ENCODE assay signal across 18 cellular contexts in the genomic region with DNA sequence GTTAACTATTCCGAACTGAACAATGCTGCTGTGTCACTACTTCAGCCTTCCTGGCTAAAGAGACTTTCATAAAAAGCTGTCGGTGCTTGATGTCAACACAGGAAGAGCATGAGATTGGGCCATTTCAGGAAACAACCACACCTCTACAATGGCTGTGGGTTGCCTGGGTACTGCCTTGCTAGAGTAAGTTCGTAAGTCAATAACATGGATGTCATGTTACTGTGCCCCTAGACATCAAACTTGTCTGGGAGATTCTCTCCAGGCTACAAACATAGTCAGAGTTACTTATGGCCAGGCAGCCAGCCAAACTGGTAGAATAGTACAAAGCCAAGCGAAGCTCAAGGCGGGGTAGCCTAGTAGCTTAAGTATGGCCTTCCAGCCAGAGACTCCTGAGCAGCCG. TPM values are rescaled to one million over a fixed set of nuclear protein-coding genes. Genes with fewer than 3 reads are reported as not detected.
A peak's percentile ranks its signal among the peaks of the same experiment; 100 is the strongest.
DNase-seq lines count a peak whose midpoint lies in the region; ATAC-seq and FAIRE-seq lines count a peak whose summit lies in the region.
"Had no signal": no experiment of that assay in that cellular context is flagged by ENCODE, and none has a peak within 500 bp of the region (broad histone marks: within the 10 kb centered on the region; RNA-seq: fewer than 3 reads in every experiment).

No MANE protein-coding gene starts in this region.

- no peaks in the 10 kb centered on the region for H3K9me3 ChIP-seq in small intestine (ENCODE audit: control insufficient read depth, low read depth)
- H3K9me3 ChIP-seq: Caco-2, right lobe of liver had no signal

- POLR2A ChIA-PET in activated CD4-positive, alpha-beta T cell treated with anti-CD3 and anti-CD28 coated beads for 36 hours (lab: Charles Lee), result interaction anchor here (0.6 kb wide), 1 partner anchor 12 kb away, joined by 3 read pairs; no protein-coding TSS in a partner anchor

- no peaks in the 10 kb centered on the region for H3K27me3 Mint-ChIP-seq in activated CD4-positive, alpha-beta T cell treated with anti-CD3 and anti-CD28 coated beads, Interleukin-2, amount 10 ng/mL, durations not matched to agents 24 days and 14 days
- H3K27me3 Mint-ChIP-seq in activated CD4-positive, alpha-beta T cell treated with anti-CD3 and anti-CD28 coated beads for 36 hours, result no peaks in the 10 kb centered on the region
- H3K27me3 Mint-ChIP-seq: naive B cell had no signal

- CTCF ChIA-PET in activated CD4-positive, alpha-beta T cell treated with anti-CD3 and anti-CD28 coated beads for 36 hours (lab: Charles Lee), result interaction anchor here (0.6 kb wide), 1 partner anchor 169 kb away, joined by 4 read pairs; no protein-coding TSS in a partner anchor

- WGBS in small intestine, 3 donors, result 79 to 89% (median 87%) methylated on average over 6 of the region's 6 CpGs

- H3K4me1 Mint-ChIP-seq in activated CD4-positive, alpha-beta T cell treated with anti-CD3 and anti-CD28 coated beads, Interleukin-2, amount 10 ng/mL, durations not matched to agents 24 days and 14 days, result peaks cover 51% of the 10 kb centered on the region
- peaks cover 60% of the 10 kb centered on the region for H3K4me1 Mint-ChIP-seq in activated CD4-positive, alpha-beta T cell treated with anti-CD3 and anti-CD28 coated beads for 36 hours

- no peak for ATAC-seq in activated CD4-positive, alpha-beta T cell treated with anti-CD3 and anti-CD28 coated beads for 36 hours
- ATAC-seq in activated naive CD4-positive, alpha-beta T cell treated with anti-CD3 and anti-CD28 coated beads, Interleukin-2, amount 50 U/mL, for 72 hours, result no peak
- peak; percentile 30 for ATAC-seq in left ventricle myocardium superior
- no peak for ATAC-seq in HG03354 (IDR thresholded peaks at IDR 0.05; ENCODE audit: poor library complexity, severe bottlenecking, unreplicated experiment)
- ATAC-seq in HG03342 (IDR thresholded peaks at IDR 0.05; ENCODE audit: unreplicated experiment), result no peak

- peak overlapping the region; percentile 39 to 55 for H3K27ac ChIP-seq in small intestine (ENCODE audit: low read depth in 1 of 2, low read length in 1 of 2)
- H3K27ac ChIP-seq: right lobe of liver had no signal

- H3K4me3 Mint-ChIP-seq in activated CD4-positive, alpha-beta T cell treated with anti-CD3 and anti-CD28 coated beads, Interleukin-2, amount 10 ng/mL, durations not matched to agents 24 days and 14 days, result peak overlapping the region; percentile 2
- H3K4me3 Mint-ChIP-seq in activated CD4-positive, alpha-beta T cell treated with anti-CD3 and anti-CD28 coated beads for 36 hours, result no peak overlapping the region
- H3K4me3 Mint-ChIP-seq: naive B cell had no signal

- H3K27ac Mint-ChIP-seq in activated CD4-positive, alpha-beta T cell treated with anti-CD3 and anti-CD28 coated beads, Interleukin-2, amount 10 ng/mL, durations not matched to agents 24 days and 14 days, result no peak overlapping the region
- no peak overlapping the region for H3K27ac Mint-ChIP-seq in activated CD4-positive, alpha-beta T cell treated with anti-CD3 and anti-CD28 coated beads for 36 hours
- H3K27ac Mint-ChIP-seq in activated naive CD4-positive, alpha-beta T cell treated with anti-CD3 and anti-CD28 coated beads, Interleukin-2, amount 50 U/mL, for 72 hours, result peak overlapping the region; percentile 11 to 77

- no peak overlapping the region for H3K4me3 ChIP-seq in small intestine (ENCODE audit: low read depth in 1 of 2, low read length in 2 of 2)
- H3K4me3 ChIP-seq: right lobe of liver had no signal

- peaks cover 21 to 29% of the 10 kb centered on the region in 2 donors for H3K4me1 ChIP-seq in small intestine (ENCODE audit: control insufficient read depth in 2 of 2, insufficient read depth in 1 of 2, low read depth in 1 of 2, low read length in 1 of 2)

- FAIRE-seq in small intestine (lab: Jason Lieb, UNC), result no peak
- FAIRE-seq: astrocyte, kidney had no signal

- DNase-seq in activated CD4-positive, alpha-beta T cell treated with anti-CD3 and anti-CD28 coated beads, Interleukin-2, amount 10 ng/mL, durations not matched to agents 24 days and 14 days, result no peak
- DNase-seq in activated CD4-positive, alpha-beta T cell treated with anti-CD3 and anti-CD28 coated beads for 36 hours, result no peak
- DNase-seq in activated naive CD4-positive, alpha-beta T cell treated with anti-CD3 and anti-CD28 coated beads, Interleukin-2, amount 50 U/mL, for 72 hours (ENCODE audit: low spot score in 2 of 2), result no peak
- no peak for DNase-seq in left ventricle myocardium superior
- DNase-seq in small intestine, result no peak
- no peak for DNase-seq in amniotic stem cell (lab: John Stamatoyannopoulos, UW)
- DNase-seq: activated CD8-positive, alpha-beta memory T cell treated with anti-CD3 and anti-CD28 coated beads, Interleukin-2, amount 50 U/mL, for 48 hours; Caco-2; H7; kidney; naive B cell; NCI-H187 treated with DMSO at 0.1 percent for 48 hours; NCI-H774; right lobe of liver; SHP77 treated with DMSO at 0.1 percent for 48 hours had no signal

- no peaks in the 10 kb centered on the region for H3K9me3 Mint-ChIP-seq in activated CD4-positive, alpha-beta T cell treated with anti-CD3 and anti-CD28 coated beads, Interleukin-2, amount 10 ng/mL, durations not matched to agents 24 days and 14 days
- H3K9me3 Mint-ChIP-seq in activated CD4-positive, alpha-beta T cell treated with anti-CD3 and anti-CD28 coated beads for 36 hours (ENCODE audit: low read depth), result no peaks in the 10 kb centered on the region
- H3K9me3 Mint-ChIP-seq in activated naive CD4-positive, alpha-beta T cell treated with anti-CD3 and anti-CD28 coated beads, Interleukin-2, amount 50 U/mL, for 72 hours, result no peaks in the 10 kb centered on the region
- H3K9me3 Mint-ChIP-seq: naive B cell had no signal

- intact Hi-C loops in activated CD4-positive, alpha-beta T cell treated with anti-CD3 and anti-CD28 coated beads, Interleukin-2, amount 10 ng/mL, durations not matched to agents 24 days and 14 days (cut with micrococcal nuclease), result no loop called here
- intact Hi-C loops in activated CD4-positive, alpha-beta T cell treated with anti-CD3 and anti-CD28 coated beads for 36 hours (cut with DNase I, micrococcal nuclease), result no loop called here
- intact Hi-C loops in left ventricle myocardium superior (cut with micrococcal nuclease), result no loop called here

- peaks cover 2 to 26% of the 10 kb centered on the region in 2 donors for H3K36me3 ChIP-seq in small intestine (ENCODE audit: control insufficient read depth in 2 of 2, insufficient read depth in 2 of 2, low read length in 2 of 2)

- peaks cover 71% of the 10 kb centered on the region for H3K36me3 Mint-ChIP-seq in activated CD4-positive, alpha-beta T cell treated with anti-CD3 and anti-CD28 coated beads, Interleukin-2, amount 10 ng/mL, durations not matched to agents 24 days and 14 days (ENCODE audit: low read depth)
- peaks cover 78% of the 10 kb centered on the region for H3K36me3 Mint-ChIP-seq in activated CD4-positive, alpha-beta T cell treated with anti-CD3 and anti-CD28 coated beads for 36 hours (ENCODE audit: low read depth)
- H3K36me3 Mint-ChIP-seq in activated naive CD4-positive, alpha-beta T cell treated with anti-CD3 and anti-CD28 coated beads, Interleukin-2, amount 50 U/mL, for 72 hours, result peaks cover 11 to 69% of the 10 kb centered on the region in 2 donors

- H3K27me3 ChIP-seq in small intestine (ENCODE audit: control insufficient read depth in 2 of 2, insufficient read depth in 2 of 2, low read length in 2 of 2), result no peaks in the 10 kb centered on the region
- H3K27me3 ChIP-seq: right lobe of liver had no signal

RNA-seq across cellular contexts. Expression of a gene that starts 23.1 kb away (rescaled TPM):
- 122 and 128 TPM in 2 replicates for total RNA-seq in activated CD4-positive, alpha-beta T cell treated with anti-CD3 and anti-CD28 coated beads, Interleukin-2, amount 10 ng/mL, durations not matched to agents 24 days and 14 days
- 100 to 1,000 TPM in 1 of 2 experiments, 10 to 100 TPM in 1; 93.6 to 136 TPM for total RNA-seq in activated CD4-positive, alpha-beta T cell treated with anti-CD3 and anti-CD28 coated beads for 36 hours
- total RNA-seq in activated naive CD4-positive, alpha-beta T cell treated with anti-CD3 and anti-CD28 coated beads, Interleukin-2, amount 50 U/mL, for 72 hours, result 100 to 1,000 TPM in 1 of 2 donors, 10 to 100 TPM in 1; 84.2 to 107 TPM
- 85.9 TPM for total RNA-seq in left ventricle myocardium superior
- 10 to 100 TPM; 42.9 to 77.3 (median 64.6) TPM for polyA plus RNA-seq in small intestine

Comparison
In these comparisons a context has a peak if more than half of its experiments do, and no peak if none do; other contexts are left out.
1. H3K27ac Mint-ChIP-seq: peak in activated naive CD4-positive, alpha-beta T cell treated with anti-CD3 and anti-CD28 coated beads, Interleukin-2, amount 50 U/mL, for 72 hours (2 of 2); none in activated CD4-positive, alpha-beta T cell treated with anti-CD3 and anti-CD28 coated beads, Interleukin-2, amount 10 ng/mL, durations not matched to agents 24 days and 14 days (single experiment) and activated CD4-positive, alpha-beta T cell treated with anti-CD3 and anti-CD28 coated beads for 36 hours (single experiment).